Comparison of ENCODE assay signal across 8 cellular contexts in genomic region chr3:10249833-10250232, GRCh38. TPM values are rescaled to one million over a fixed set of nuclear protein-coding genes. Genes with fewer than 3 reads are reported as not detected.
DNase-seq lines count a peak whose midpoint lies in the region; ATAC-seq, FAIRE-seq and TF ChIP-seq lines count a peak whose summit lies in the region.

No MANE protein-coding gene starts in this region.

- no peaks in the 10 kb centered on the region for H3K27me3 Mint-ChIP-seq in T-helper 1 cell treated with Interleukin-12 subunit alpha and Interleukin-12 subunit beta and Interleukin-4 antibody, amounts not matched to agents 30 μg/mL and 1 μg/mL, for 36 hours (ENCODE audit: low read depth)
- H3K27me3 Mint-ChIP-seq in activated T-helper 2 cell treated with anti-CD3 and anti-CD28 coated beads, Interferon-gamma antibody, Interleukin-2, Interleukin-4, amounts not matched to agents 10 μg/mL and 5 μg/mL and 100 μg/mL, durations not matched to agents 14 hours and 24 hours and 36 hours (ENCODE audit: low read depth): no peaks in the 10 kb centered on the region

- H3K36me3 ChIP-seq in stomach: peaks cover 4 to 34% (median 27%) of the 10 kb centered on the region in 4 donors

- H3K36me3 Mint-ChIP-seq in T-helper 1 cell treated with Interleukin-12 subunit alpha and Interleukin-12 subunit beta and Interleukin-4 antibody, amounts not matched to agents 30 μg/mL and 1 μg/mL, for 36 hours (ENCODE audit: low read depth): peaks cover 71% of the 10 kb centered on the region
- peaks cover 82% of the 10 kb centered on the region for H3K36me3 Mint-ChIP-seq in activated T-helper 2 cell treated with anti-CD3 and anti-CD28 coated beads, Interferon-gamma antibody, Interleukin-2, Interleukin-4, amounts not matched to agents 10 μg/mL and 5 μg/mL and 100 μg/mL, durations not matched to agents 14 hours and 24 hours and 36 hours (ENCODE audit: low read depth)

- H3K9me3 Mint-ChIP-seq in T-helper 1 cell treated with Interleukin-12 subunit alpha and Interleukin-12 subunit beta and Interleukin-4 antibody, amounts not matched to agents 30 μg/mL and 1 μg/mL, for 36 hours: peaks cover 17% of the 10 kb centered on the region
- H3K9me3 Mint-ChIP-seq in activated T-helper 2 cell treated with anti-CD3 and anti-CD28 coated beads, Interferon-gamma antibody, Interleukin-2, Interleukin-4, amounts not matched to agents 10 μg/mL and 5 μg/mL and 100 μg/mL, durations not matched to agents 14 hours and 24 hours and 36 hours: peaks cover 22% of the 10 kb centered on the region

- DNase-seq in T-helper 1 cell (no peak), iris pigment epithelial cell (ENCODE audit: low read depth) (peak; percentile 71), stomach (no peak), urothelium cell line (ENCODE audit: low spot score) (no peak)
- DNase-seq in activated T-helper 2 cell treated with anti-CD3 and anti-CD28 coated beads, Interferon-gamma antibody, Interleukin-2, Interleukin-4, amounts not matched to agents 10 μg/mL and 5 μg/mL and 100 μg/mL, durations not matched to agents 14 hours and 24 hours and 36 hours (ENCODE audit: low spot score): no peak

- no peak for TF ChIP-seq POLR2A in stomach (IDR thresholded peaks at IDR 0.05)

- peak overlapping the region; percentile 72 to 89 (median 84) for H3K4me3 ChIP-seq in stomach

- peaks cover 34 to 66% (median 53%) of the 10 kb centered on the region in 4 donors for H3K4me1 ChIP-seq in stomach

- no peaks in the 10 kb centered on the region for H3K27me3 ChIP-seq in stomach

- TF ChIP-seq CTCF in stomach (IDR thresholded peaks at IDR 0.05): no peak

- WGBS in stomach, 5 donors: 8 to 14% (median 10%) methylated on average over 3 of the region's 3 CpGs

- peak overlapping the region in 4 of 5 donors; percentile 87 to 96 (median 90) for H3K27ac ChIP-seq in stomach

- TF ChIP-seq EP300 in stomach (IDR thresholded peaks at IDR 0.05): no peak

- peak overlapping the region; percentile 98 for H3K4me3 Mint-ChIP-seq in T-helper 1 cell treated with Interleukin-12 subunit alpha and Interleukin-12 subunit beta and Interleukin-4 antibody, amounts not matched to agents 30 μg/mL and 1 μg/mL, for 36 hours
- H3K4me3 Mint-ChIP-seq in activated T-helper 2 cell treated with anti-CD3 and anti-CD28 coated beads, Interferon-gamma antibody, Interleukin-2, Interleukin-4, amounts not matched to agents 10 μg/mL and 5 μg/mL and 100 μg/mL, durations not matched to agents 14 hours and 24 hours and 36 hours (ENCODE audit: low read depth): peak overlapping the region; percentile 95

- H3K4me1 Mint-ChIP-seq in T-helper 1 cell treated with Interleukin-12 subunit alpha and Interleukin-12 subunit beta and Interleukin-4 antibody, amounts not matched to agents 30 μg/mL and 1 μg/mL, for 36 hours (ENCODE audit: low read depth): peaks cover 53% of the 10 kb centered on the region
- H3K4me1 Mint-ChIP-seq in activated T-helper 2 cell treated with anti-CD3 and anti-CD28 coated beads, Interferon-gamma antibody, Interleukin-2, Interleukin-4, amounts not matched to agents 10 μg/mL and 5 μg/mL and 100 μg/mL, durations not matched to agents 14 hours and 24 hours and 36 hours (ENCODE audit: low read depth): peaks cover 49% of the 10 kb centered on the region

- peak overlapping the region; percentile 95 for H3K27ac Mint-ChIP-seq in T-helper 1 cell treated with Interleukin-12 subunit alpha and Interleukin-12 subunit beta and Interleukin-4 antibody, amounts not matched to agents 30 μg/mL and 1 μg/mL, for 36 hours
- H3K27ac Mint-ChIP-seq in activated T-helper 2 cell treated with anti-CD3 and anti-CD28 coated beads, Interferon-gamma antibody, Interleukin-2, Interleukin-4, amounts not matched to agents 10 μg/mL and 5 μg/mL and 100 μg/mL, durations not matched to agents 14 hours and 24 hours and 36 hours: peak overlapping the region; percentile 97

- H3K9me3 ChIP-seq in stomach: peaks cover 0 to 13% (median 7%) of the 10 kb centered on the region in 4 donors

- ATAC-seq in GM21717 (IDR thresholded peaks at IDR 0.05; ENCODE audit: unreplicated experiment): no peak
- ATAC-seq in esophagus mucosa: no peak

- no peak for FAIRE-seq in urothelium cell line (lab: Jason Lieb, UNC)

- intact Hi-C loops in activated T-helper 2 cell treated with anti-CD3 and anti-CD28 coated beads, Interferon-gamma antibody, Interleukin-2, Interleukin-4, amounts not matched to agents 10 μg/mL and 5 μg/mL and 100 μg/mL, durations not matched to agents 14 hours and 24 hours and 36 hours (cut with micrococcal nuclease): loop anchor here (1.0 to 10.0 kb wide), 5 partner anchors 8 to 455 kb away; partner anchors contain the start of genes ARPC4, BRK1, TADA3 and VHL
- intact Hi-C loops in stomach (cut with DNase I; ENCODE audit: low total_unique reads): no loop called here

RNA-seq across cellular contexts. Expression of gene TATDN2, which starts 1.6 kb away (rescaled TPM):
- 64.9 and 65.6 TPM in 2 replicates for total RNA-seq in activated T-helper 2 cell treated with anti-CD3 and anti-CD28 coated beads, Interferon-gamma antibody, Interleukin-2, Interleukin-4, amounts not matched to agents 10 μg/mL and 5 μg/mL and 100 μg/mL, durations not matched to agents 14 hours and 24 hours and 36 hours
- 10 to 100 TPM; 15.2 to 37.5 (median 24.6) TPM for total RNA-seq in stomach
- 10 to 100 TPM; 10.4 to 17.1 (median 14.4) TPM for polyA plus RNA-seq in stomach
- 16.9 TPM for total RNA-seq in esophagus mucosa

RNA-seq across cellular contexts. Expression of gene GHRL, which starts 42.9 kb away (rescaled TPM):
- total RNA-seq in activated T-helper 2 cell treated with anti-CD3 and anti-CD28 coated beads, Interferon-gamma antibody, Interleukin-2, Interleukin-4, amounts not matched to agents 10 μg/mL and 5 μg/mL and 100 μg/mL, durations not matched to agents 14 hours and 24 hours and 36 hours: 0.98 and 2.1 TPM in 2 replicates
- total RNA-seq in stomach (100 to 1,000 TPM in 2 of 5 donors, 10 to 100 TPM in 1, 1 to 10 TPM in 2; 1.7 to 804 (median 90.2) TPM), esophagus mucosa (0.76 TPM)
- polyA plus RNA-seq in stomach: 100 to 1,000 TPM; 379 to 728 (median 383) TPM
